In the genomic region with DNA sequence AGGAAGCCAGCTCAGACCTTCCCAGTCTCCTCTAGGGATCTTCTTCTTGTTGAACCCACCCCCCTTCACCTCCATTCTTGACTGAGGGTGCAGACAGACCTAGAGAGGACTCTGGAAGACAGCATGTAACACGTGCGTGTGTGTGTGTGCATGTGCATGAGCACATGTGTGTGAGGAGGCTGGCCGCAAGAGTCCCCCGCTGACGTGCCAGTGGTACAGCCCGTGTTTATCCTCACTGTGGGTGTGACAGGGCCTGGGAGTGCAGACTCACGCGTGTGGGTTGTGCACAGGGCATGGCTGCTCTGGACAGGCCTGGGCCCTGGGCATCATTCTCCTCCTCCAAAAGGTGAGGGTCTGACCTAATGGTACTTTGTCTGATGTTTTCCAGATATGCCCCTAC, we compare ENCODE assay signal across 1 cellular context.
TF ChIP-seq lines count a peak whose summit lies in the region.

No MANE protein-coding gene starts in this region.

TF ChIP-seq in IMR-90, 13 proteins besides CTCF, POLR2A, EP300 and RAD21:
- TF ChIP-seq, protein P1, sequence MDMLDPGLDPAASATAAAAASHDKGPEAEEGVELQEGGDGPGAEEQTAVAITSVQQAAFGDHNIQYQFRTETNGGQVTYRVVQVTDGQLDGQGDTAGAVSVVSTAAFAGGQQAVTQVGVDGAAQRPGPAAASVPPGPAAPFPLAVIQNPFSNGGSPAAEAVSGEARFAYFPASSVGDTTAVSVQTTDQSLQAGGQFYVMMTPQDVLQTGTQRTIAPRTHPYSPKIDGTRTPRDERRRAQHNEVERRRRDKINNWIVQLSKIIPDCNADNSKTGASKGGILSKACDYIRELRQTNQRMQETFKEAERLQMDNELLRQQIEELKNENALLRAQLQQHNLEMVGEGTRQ (IDR thresholded peaks at IDR 0.05; ENCODE audit: low read depth, low read length): no peak
- TF ChIP-seq NFE2L2 (IDR thresholded peaks at IDR 0.05; ENCODE audit: low read depth, low read length) (no peak), CEBPB (IDR thresholded peaks at IDR 0.05; ENCODE audit: low read depth, low read length) (no peak), FOS (IDR thresholded peaks at IDR 0.05; ENCODE audit: low read depth, low read length) (no peak), RFX5 (IDR thresholded peaks at IDR 0.05; ENCODE audit: low read depth, low read length) (no peak), ELK1 (IDR thresholded peaks at IDR 0.05; ENCODE audit: borderline replicate concordance, low read depth, low read length) (no peak), MXI1 (IDR thresholded peaks at IDR 0.05; ENCODE audit: borderline replicate concordance, low read depth, low read length) (no peak), MAFK (IDR thresholded peaks at IDR 0.05; ENCODE audit: low read depth, low read length) (no peak)
TF ChIP-seq in IMR-90: peak in this region for 0.
